Comparison of ENCODE assay signal across 8 cellular contexts in the genomic region with DNA sequence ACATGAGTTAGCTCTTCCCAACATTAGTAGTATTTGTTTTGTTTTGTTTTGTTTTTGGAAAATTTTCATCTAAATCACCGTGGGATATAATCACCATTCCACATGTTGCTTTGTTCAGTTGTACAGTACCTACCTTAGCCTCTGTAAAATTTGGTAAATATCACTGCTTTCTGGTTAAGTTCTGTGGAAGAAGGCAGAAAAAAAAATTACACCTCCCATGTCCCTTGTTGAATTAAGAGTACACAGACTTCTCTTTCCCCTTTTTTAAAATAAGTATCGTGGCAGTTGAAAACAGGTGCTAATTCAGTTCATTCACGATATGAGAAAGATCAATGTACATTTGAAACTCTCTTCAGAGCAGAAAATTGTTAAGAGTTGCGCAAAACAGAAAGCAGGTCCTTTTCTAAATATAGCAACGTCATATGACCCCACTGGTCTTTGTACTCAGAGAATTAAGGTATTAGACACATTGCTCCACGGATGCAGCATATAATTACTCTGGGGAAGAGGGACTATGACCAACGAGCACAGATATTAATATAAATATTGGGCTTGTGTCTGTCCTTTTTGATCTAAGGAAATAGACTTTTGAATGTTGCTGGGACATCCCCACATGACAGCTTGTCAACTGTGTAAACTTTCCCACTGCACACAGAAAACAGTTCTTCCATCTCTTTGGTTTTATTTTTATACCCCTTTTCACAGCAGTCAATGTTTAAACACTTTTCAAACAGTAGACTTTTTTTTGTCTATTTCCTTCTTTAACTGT. TPM values are rescaled to one million over a fixed set of nuclear protein-coding genes. Genes with fewer than 3 reads are reported as not detected.
A peak's percentile ranks its signal among the peaks of the same experiment; 100 is the strongest.
DNase-seq lines count a peak whose midpoint lies in the region; ATAC-seq, FAIRE-seq and TF ChIP-seq lines count a peak whose summit lies in the region.

No MANE protein-coding gene starts in this region.

- no peaks in the 10 kb centered on the region for H3K27me3 ChIP-seq in BLaER1 treated with 17β-estradiol and CSF1 and Interleukin-3, amounts not matched to agents 10 nM and 100 nM
- no peaks in the 10 kb centered on the region for H3K27me3 ChIP-seq in Panc1 (ENCODE audit: control insufficient read depth, insufficient read depth, low read length)
- no peaks in the 10 kb centered on the region for H3K27me3 ChIP-seq in testis

- ATAC-seq in GM19023 (IDR thresholded peaks at IDR 0.05; ENCODE audit: unreplicated experiment) (peak; percentile 66), HG03066 (IDR thresholded peaks at IDR 0.05; ENCODE audit: low read depth, unreplicated experiment) (peak; percentile 62), Panc1 (peak; percentile 32; the same call in 1 of the 2 replicates), left ventricle myocardium superior (peak; percentile 78)

- H3K27ac ChIP-seq in BLaER1 treated with 17β-estradiol and CSF1 and Interleukin-3, amounts not matched to agents 10 nM and 100 nM, result peak overlapping the region; percentile 39 to 89 (median 75); a peak in 21 of 22 replicates
- H3K27ac ChIP-seq in Panc1 (ENCODE audit: low read length), result peak overlapping the region; percentile 100
- H3K27ac ChIP-seq in testis, result peak overlapping the region; percentile 31 to 46
- H3K27ac ChIP-seq in substantia nigra (ENCODE audit: low read depth, low read length, poor library complexity, severe bottlenecking), result no peak overlapping the region

- no TSS peak for BruUV-seq in Panc1 (replicated peaks; lab: Mats Ljungman, UMichigan)

- CTCF ChIA-PET in Panc1 (lab: Charles Lee), result no interaction called here

- peak overlapping the region; percentile 31 to 66 (median 59); a peak in 20 of 22 replicates for H3K9ac ChIP-seq in BLaER1 treated with 17β-estradiol and CSF1 and Interleukin-3, amounts not matched to agents 10 nM and 100 nM

- in situ Hi-C loops in Panc1 (cut with HindIII; ENCODE audit: low pct_unique_long_range_greater_than_20kb, low sequenced_read_pairs), result no loop called here

- TF ChIP-seq POLR2A in testis (IDR thresholded peaks at IDR 0.05), result no peak

- POLR2A ChIA-PET in Panc1 (lab: Charles Lee), result interaction anchor here (0.8 to 1.3 kb wide), 2 partner anchors 9 to 10 kb away, joined by 3 to 4 read pairs; no protein-coding TSS in a partner anchor

- H3K4me3 ChIP-seq in BLaER1 treated with 17β-estradiol and CSF1 and Interleukin-3, amounts not matched to agents 10 nM and 100 nM, result no peak overlapping the region
- H3K4me3 ChIP-seq in Panc1 (ENCODE audit: low read depth in 2 of 2, low read length in 2 of 2) (peak overlapping the region in 1 of 2 experiments; percentile 18; a peak in 1 of 4 replicates), testis (no peak overlapping the region)

- H3K9me3 ChIP-seq in BLaER1 treated with 17β-estradiol and CSF1 and Interleukin-3, amounts not matched to agents 10 nM and 100 nM (replicated peaks in 1 of 11), result no peaks in the 10 kb centered on the region
- H3K9me3 ChIP-seq in Panc1 (ENCODE audit: control insufficient read depth, insufficient read depth, low read depth, low read length), result no peaks in the 10 kb centered on the region
- H3K9me3 ChIP-seq in testis, result no peaks in the 10 kb centered on the region

- H3K36me3 ChIP-seq in BLaER1 treated with 17β-estradiol and CSF1 and Interleukin-3, amounts not matched to agents 10 nM and 100 nM, result no peaks in the 10 kb centered on the region
- H3K36me3 ChIP-seq in Panc1 (ENCODE audit: control insufficient read depth, insufficient read depth, low read length), result no peaks in the 10 kb centered on the region
- H3K36me3 ChIP-seq in testis (ENCODE audit: low read depth, missing control alignments), result no peaks in the 10 kb centered on the region

- FAIRE-seq in D721Med (lab: Jason Lieb, UNC), result no peak

- no peak for TF ChIP-seq CTCF in Panc1 (IDR thresholded peaks at IDR 0.05)
- no peak for TF ChIP-seq CTCF in testis (IDR thresholded peaks at IDR 0.05)
- no peak for TF ChIP-seq CTCF in D721Med (IDR thresholded peaks at IDR 0.05; ENCODE audit: insufficient read depth, missing control alignments)

- no peaks in the 10 kb centered on the region for H4K20me1 ChIP-seq in BLaER1 treated with 17β-estradiol and CSF1 and Interleukin-3, amounts not matched to agents 10 nM and 100 nM

- H3K4me2 ChIP-seq in BLaER1 treated with 17β-estradiol and CSF1 and Interleukin-3, amounts not matched to agents 10 nM and 100 nM, result peak overlapping the region; percentile 52 to 95 (median 78)

- WGBS in testis, 2 donors, result 36 to 39% methylated on average over 7 of the region's 7 CpGs

- no peak for DNase-seq in Panc1 (ENCODE audit: low read depth, low spot score)
- DNase-seq in left ventricle myocardium superior, result no peak
- DNase-seq in testis, result no peak
- DNase-seq in substantia nigra (lab: John Stamatoyannopoulos, UW), result no peak
- DNase-seq in D721Med (ENCODE audit: insufficient read length, low spot score), result no peak

- H3K4me1 ChIP-seq in BLaER1 treated with 17β-estradiol and CSF1 and Interleukin-3, amounts not matched to agents 10 nM and 100 nM, result peaks cover 54 to 82% (median 63%) of the 10 kb centered on the region in 10 experiments
- H3K4me1 ChIP-seq in Panc1 (ENCODE audit: control insufficient read depth, insufficient read depth, low read length) (peaks cover 46% of the 10 kb centered on the region), testis (peaks cover 25% of the 10 kb centered on the region)

- intact Hi-C loops in Panc1 (cut with micrococcal nuclease; ENCODE audit: unreplicated experiment) (no loop called here), left ventricle myocardium superior (cut with micrococcal nuclease) (no loop called here), testis (cut with DNase I; ENCODE audit: low total_unique reads) (no loop called here)

RNA-seq across cellular contexts. Expression of gene ZNF217, which starts 58.6 kb away (rescaled TPM):
- 210 TPM for total RNA-seq in Panc1 (2021; ENCODE audit: unreplicated experiment)
- 80.1 TPM for polyA plus RNA-seq in Panc1 (2012; ENCODE audit: insufficient read length)
- total RNA-seq in left ventricle myocardium superior, result 8.0 TPM
- 10 to 100 TPM; 48.6 to 61.2 TPM for total RNA-seq in testis
- polyA plus RNA-seq in testis (ENCODE audit: insufficient read depth, low read depth, low replicate concordance), result 47.3 TPM
